In the genomic region with DNA sequence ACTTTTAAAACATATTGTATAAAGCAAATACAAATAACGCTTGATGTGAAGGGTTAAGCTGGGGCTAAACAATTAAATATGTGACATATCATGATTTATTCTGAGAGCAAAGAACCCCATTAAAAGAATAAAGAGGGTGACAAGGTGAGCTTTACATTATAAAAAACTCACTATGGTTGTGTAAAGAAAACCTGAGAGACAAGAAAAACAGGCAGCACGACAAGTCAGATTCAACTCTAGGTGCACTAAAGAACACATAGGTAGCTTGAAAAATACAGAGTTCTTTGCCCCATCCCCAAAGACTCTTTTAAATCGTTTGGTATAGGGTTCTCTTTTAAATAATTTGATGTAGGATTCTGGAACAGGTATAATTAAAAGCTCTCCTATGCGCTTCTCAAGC, we compare ENCODE assay signal across 28 cellular contexts.
"Had no signal": no experiment of that assay in that cellular context is flagged by ENCODE, and none has a peak within 500 bp of the region (broad histone marks: within the 10 kb centered on the region; RNA-seq: fewer than 3 reads in every experiment).

No MANE protein-coding gene starts in this region.

- ATAC-seq: activated CD4-positive, alpha-beta T cell treated with anti-CD3 and anti-CD28 coated beads for 36 hours; activated T-helper 17 cell treated with anti-CD3 and anti-CD28 coated beads, Interleukin-2, amount 50 U/mL, for 72 hours; gastroesophageal sphincter; heart right ventricle; T-helper 17 cell had no signal

- H3K36me3 ChIP-seq: brain microvascular endothelial cell, esophagus squamous epithelium, gastroesophageal sphincter, heart right ventricle had no signal

- H3K4me3 ChIP-seq: coronary artery, dorsolateral prefrontal cortex, esophagus squamous epithelium, gastroesophageal sphincter, heart right ventricle had no signal

- H3K27ac ChIP-seq: brain microvascular endothelial cell, coronary artery, dorsolateral prefrontal cortex, esophagus squamous epithelium, gastroesophageal sphincter, heart right ventricle had no signal

- H3K27me3 ChIP-seq: brain microvascular endothelial cell, dorsolateral prefrontal cortex, esophagus squamous epithelium, gastroesophageal sphincter, heart right ventricle had no signal

- H3K4me1 ChIP-seq: gastroesophageal sphincter, heart right ventricle had no signal

- DNase-seq: activated CD4-positive, alpha-beta memory T cell treated with anti-CD3 and anti-CD28 coated beads for 36 hours; activated CD4-positive, alpha-beta T cell treated with anti-CD3 and anti-CD28 coated beads for 36 hours; activated CD4-positive, alpha-beta T cell treated with anti-CD3 and anti-CD28 coated beads, Interleukin-2, amount 10 ng/mL, durations not matched to agents 24 days and 14 days; activated CD4-positive, CD25-positive, alpha-beta regulatory T cell; activated CD4-positive, CD25-positive, alpha-beta regulatory T cell treated with anti-CD3 and anti-CD28 coated beads, Interleukin-2, amount 50 U/mL, for 72 hours; activated CD8-positive, alpha-beta memory T cell treated with anti-CD3 and anti-CD28 coated beads, Interleukin-2, amount 50 U/mL, for 48 hours; activated effector memory CD4-positive, alpha-beta T cell treated with Interleukin-2 at 50 U/mL for 16 hours; activated gamma-delta T cell treated with Interleukin-2 at 50 U/mL for 16 hours; activated naive CD4-positive, alpha-beta T cell treated with anti-CD3 and anti-CD28 coated beads, Interleukin-2, amount 50 U/mL, for 16 hours; activated naive CD4-positive, alpha-beta T cell treated with Interleukin-2 at 50 U/mL for 16 hours; activated T-cell treated with anti-CD3 and anti-CD28 coated beads for 4 hours; activated T-cell treated with anti-CD3 and anti-CD28 coated beads, Interleukin-2, amount 50 U/mL, for 24 hours; amniotic stem cell; anterior cingulate cortex; brain microvascular endothelial cell; dorsolateral prefrontal cortex; effector memory CD4-positive, alpha-beta T cell; endodermal cell; erythroblast; esophagus squamous epithelium; foreskin melanocyte; heart right ventricle; T-helper 1 cell; T-helper 17 cell; T1000 had no signal
